Comparison of ENCODE assay signal across 8 cellular contexts in genomic region chr15:92914768-92915221, GRCh38. TPM values are rescaled to one million over a fixed set of nuclear protein-coding genes. Genes with fewer than 3 reads are reported as not detected.
A peak's percentile ranks its signal among the peaks of the same experiment; 100 is the strongest.
DNase-seq lines count a peak whose midpoint lies in the region; ATAC-seq and TF ChIP-seq lines count a peak whose summit lies in the region.

No MANE protein-coding gene starts in this region.

- H3K36me3 Mint-ChIP-seq in activated naive CD8-positive, alpha-beta T cell = peaks cover 13% of the 10 kb centered on the region

- peak overlapping the region; percentile 63 for H3K27ac ChIP-seq in DOHH2 (ENCODE audit: low read depth, low read length)
- H3K27ac ChIP-seq in mesodermal cell (ENCODE audit: low read depth, low read length, severe bottlenecking) = peak overlapping the region; percentile 57

- peak overlapping the region; percentile 89 for H3K4me3 Mint-ChIP-seq in activated naive CD8-positive, alpha-beta T cell

- TF ChIP-seq CTCF in DOHH2 (IDR thresholded peaks at IDR 0.05; ENCODE audit: low read depth, low read length, poor library complexity, severe bottlenecking) = no peak

- ATAC-seq in HG02973 (IDR thresholded peaks at IDR 0.05; ENCODE audit: unreplicated experiment) (peak; percentile 47), HG03565 (IDR thresholded peaks at IDR 0.05; ENCODE audit: unreplicated experiment) (no peak)

- H3K36me3 ChIP-seq in DOHH2 (ENCODE audit: control insufficient read depth, low read length) = peaks cover 16% of the 10 kb centered on the region
- peaks cover 57% of the 10 kb centered on the region for H3K36me3 ChIP-seq in mesodermal cell (ENCODE audit: control insufficient read depth, insufficient read depth, low read length)

- peak overlapping the region; percentile 99 for H3K27ac Mint-ChIP-seq in activated naive CD8-positive, alpha-beta T cell

- no peaks in the 10 kb centered on the region for H3K9me2 ChIP-seq in DOHH2 (replicated peaks; ENCODE audit: control insufficient read depth, low read length)

- no peaks in the 10 kb centered on the region for H3K9me3 Mint-ChIP-seq in activated naive CD8-positive, alpha-beta T cell (ENCODE audit: low read depth)

- H3K4me1 ChIP-seq in DOHH2 (ENCODE audit: control insufficient read depth, low read length) (peaks cover 68% of the 10 kb centered on the region), mesodermal cell (ENCODE audit: control insufficient read depth, insufficient read depth, low read length, poor library complexity, severe bottlenecking) (peaks cover 28% of the 10 kb centered on the region)

- 82 to 95% methylated on average over 3 to 4 of the region's 4 CpGs for WGBS in mesodermal cell (ENCODE audit: insufficient coverage in 2 of 2), 2 experiments

- H3K4me1 Mint-ChIP-seq in activated naive CD8-positive, alpha-beta T cell (ENCODE audit: low read depth) = peaks cover 82% of the 10 kb centered on the region

- H3K4me2 ChIP-seq in DOHH2 (ENCODE audit: low read length) = peak overlapping the region; percentile 82

- H3K27me3 ChIP-seq in DOHH2 (ENCODE audit: control insufficient read depth, low read length) = no peaks in the 10 kb centered on the region

- H3K9me3 ChIP-seq in DOHH2 (ENCODE audit: control insufficient read depth, insufficient read depth, low read length) (no peaks in the 10 kb centered on the region), mesodermal cell (ENCODE audit: control insufficient read depth, low read length) (no peaks in the 10 kb centered on the region)

- H4K20me1 ChIP-seq in DOHH2 (ENCODE audit: control insufficient read depth, insufficient read depth, low read depth, low read length) = no peaks in the 10 kb centered on the region

- H3K4me3 ChIP-seq in DOHH2 (ENCODE audit: low read length) (peak overlapping the region; percentile 67), mesodermal cell (ENCODE audit: extremely low read depth, insufficient read depth, low read length, poor library complexity, severe bottlenecking) (no peak overlapping the region)

- intact Hi-C loops in head of caudate nucleus (cut with DNase I) = no loop called here

- H3K79me2 ChIP-seq in DOHH2 (ENCODE audit: control insufficient read depth, low read length) = peaks cover 75% of the 10 kb centered on the region

- DNase-seq in SHP77 (lab: John Stamatoyannopoulos, UW) (no peak), head of caudate nucleus (no peak)
- no peak for DNase-seq in stimulated activated CD4-positive, alpha-beta T cell treated with anti-CD3 and anti-CD28 coated beads, Interleukin-15, amount 100 ng/mL, for 24 hours

- H3K27me3 Mint-ChIP-seq in activated naive CD8-positive, alpha-beta T cell = no peaks in the 10 kb centered on the region

- peaks cover 28% of the 10 kb centered on the region for H3F3A ChIP-seq in DOHH2 (ENCODE audit: control insufficient read depth, insufficient read depth)

RNA-seq across cellular contexts. Expression of gene CHD2, which starts 14.7 kb away (rescaled TPM):
- polyA plus RNA-seq in mesodermal cell (2013, experiment 1 of 2) = 45.4 TPM
- 37.3 TPM for polyA plus RNA-seq in mesodermal cell (2013, experiment 2 of 2)
